In the genomic region with DNA sequence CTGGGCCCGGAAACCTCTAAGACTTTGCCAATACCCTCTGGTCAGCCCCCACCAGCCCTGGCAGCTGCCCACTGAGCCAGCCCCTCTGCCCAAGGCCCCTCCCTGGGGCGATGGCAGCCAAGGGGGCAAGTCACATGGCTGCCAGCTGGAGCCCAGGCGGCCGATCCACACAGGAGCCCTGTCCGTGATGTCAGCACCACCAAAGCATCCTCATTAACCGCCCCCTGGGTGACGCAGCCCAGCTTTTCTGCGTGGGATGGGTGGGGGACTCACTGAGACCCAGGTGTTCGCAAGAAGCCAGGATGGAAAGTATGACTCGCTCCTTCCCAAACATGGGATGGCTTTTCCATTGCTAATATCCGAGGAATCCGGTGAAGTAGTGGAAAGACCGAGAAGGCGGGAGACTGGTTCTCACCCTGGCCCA, we compare ENCODE assay signal across 17 cellular contexts. TPM values are rescaled to one million over a fixed set of nuclear protein-coding genes. Genes with fewer than 3 reads are reported as not detected.
DNase-seq lines count a peak whose midpoint lies in the region; ATAC-seq and TF ChIP-seq lines count a peak whose summit lies in the region.
"Had no signal": no experiment of that assay in that cellular context is flagged by ENCODE, and none has a peak within 500 bp of the region (broad histone marks: within the 10 kb centered on the region; RNA-seq: fewer than 3 reads in every experiment).

No MANE protein-coding gene starts in this region.

- H3K9me3 ChIP-seq in body of pancreas = no peaks in the 10 kb centered on the region
- H3K9me3 ChIP-seq in right cardiac atrium (ENCODE audit: control insufficient read depth, low read length) = no peaks in the 10 kb centered on the region
- no peaks in the 10 kb centered on the region for H3K9me3 ChIP-seq in thoracic aorta
- H3K9me3 ChIP-seq: A549, Caco-2, thyroid gland had no signal

- peak; percentile 21 for DNase-seq in activated effector memory CD4-positive, alpha-beta T cell treated with anti-CD3 and anti-CD28 coated beads, Interleukin-2, amount 50 U/mL, for 16 hours
- DNase-seq in activated effector memory CD4-positive, alpha-beta T cell treated with Interleukin-2 at 50 U/mL for 16 hours = no peak
- DNase-seq in body of pancreas (peak in 3 of 4 donors; percentile 2 to 10 (median 9)), right cardiac atrium (peak in 2 of 3 donors; percentile 25 to 40), thoracic aorta (ENCODE audit: low spot score) (no peak), epidermal melanocyte (ENCODE audit: insufficient read length, low spot score) (no peak)
- DNase-seq: activated CD4-positive, alpha-beta T cell treated with anti-CD3 and anti-CD28 coated beads for 1 hour; activated naive CD8-positive, alpha-beta T cell treated with anti-CD3 and anti-CD28 coated beads, Interleukin-2, amount 50 U/mL, for 24 hours; activated T-cell treated with anti-CD3 and anti-CD28 coated beads, Interleukin-2, amount 50 U/mL, for 1 hour; NCI-H2227 treated with DMSO at 0.1 percent for 48 hours; thyroid gland had no signal

- peaks cover 19% of the 10 kb centered on the region for H3K4me1 ChIP-seq in body of pancreas
- peaks cover 1% of the 10 kb centered on the region for H3K4me1 ChIP-seq in right cardiac atrium (ENCODE audit: control insufficient read depth, insufficient read depth, low read length)
- H3K4me1 ChIP-seq in thoracic aorta (ENCODE audit: control insufficient read depth in 1 of 2, low read depth in 2 of 2) = peaks cover 0 to 24% of the 10 kb centered on the region in 2 donors

- H3K36me3 ChIP-seq in body of pancreas (replicated peaks in 1 of 2; ENCODE audit: insufficient read depth in 1 of 2, low read depth in 2 of 2) (no peaks in the 10 kb centered on the region), thoracic aorta (no peaks in the 10 kb centered on the region)
- H3K36me3 ChIP-seq: thyroid gland had no signal

- H3K4me3 ChIP-seq in body of pancreas (no peak overlapping the region), right cardiac atrium (ENCODE audit: low read length) (no peak overlapping the region), thoracic aorta (no peak overlapping the region)
- H3K4me3 ChIP-seq: A549, thyroid gland had no signal

- 89 to 90% methylated on average over 13 to 14 of the region's 14 CpGs for WGBS in body of pancreas, 2 donors
- 83% methylated on average over 14 of the region's 14 CpGs for WGBS in right cardiac atrium

- TF ChIP-seq CTCF in body of pancreas (IDR thresholded peaks at IDR 0.05) (no peak), thoracic aorta (IDR thresholded peaks at IDR 0.05) (no peak)

- ATAC-seq in body of pancreas (no peak), right cardiac atrium (peak in 1 of 2 donors; percentile 5), thoracic aorta (ENCODE audit: insufficient number of reproducible peaks, low FRiP score, low read depth) (peak; percentile 35), GM18519 (IDR thresholded peaks at IDR 0.05; ENCODE audit: low FRiP score, unreplicated experiment) (no peak), GM18907 (IDR thresholded peaks at IDR 0.05; ENCODE audit: unreplicated experiment) (no peak)
- ATAC-seq: activated naive CD8-positive, alpha-beta T cell treated with anti-CD3 and anti-CD28 coated beads, Interleukin-2, amount 50 U/mL, for 24 hours; left colon; T-cell had no signal

- no peak for TF ChIP-seq POLR2A in body of pancreas (IDR thresholded peaks at IDR 0.05)

- no peaks in the 10 kb centered on the region for H3K27me3 ChIP-seq in body of pancreas
- no peaks in the 10 kb centered on the region for H3K27me3 ChIP-seq in right cardiac atrium (ENCODE audit: control insufficient read depth, insufficient read depth)
- H3K27me3 ChIP-seq in thoracic aorta (replicated peaks; ENCODE audit: insufficient read depth) = no peaks in the 10 kb centered on the region
- H3K27me3 ChIP-seq: thyroid gland had no signal

- intact Hi-C loops in body of pancreas (cut with DNase I) (no loop called here), right cardiac atrium (cut with DNase I) (no loop called here)

- H3K27ac ChIP-seq in body of pancreas (no peak overlapping the region), right cardiac atrium (ENCODE audit: low read length) (no peak overlapping the region), thoracic aorta (peak overlapping the region; percentile 35 to 41)
- H3K27ac ChIP-seq: thyroid gland had no signal

RNA-seq across cellular contexts. Expression of gene WNT7B, which starts 46.6 kb away (rescaled TPM):
- 1 to 10 TPM in 1 of 2 donors, not detected in 1; 2.1 TPM for total RNA-seq in body of pancreas
- not detected for total RNA-seq in right cardiac atrium
- not detected for polyA plus RNA-seq in right cardiac atrium
- total RNA-seq in thoracic aorta = not detected
- total RNA-seq: left colon had no signal

Comparison
In these comparisons a context has a peak if more than half of its experiments do, and no peak if none do; other contexts are left out.
1. DNase-seq: peak in activated effector memory CD4-positive, alpha-beta T cell treated with anti-CD3 and anti-CD28 coated beads, Interleukin-2, amount 50 U/mL, for 16 hours (single experiment), body of pancreas (3 of 4) and right cardiac atrium (2 of 3); none in activated effector memory CD4-positive, alpha-beta T cell treated with Interleukin-2 at 50 U/mL for 16 hours (single experiment), thoracic aorta (single experiment) and epidermal melanocyte (single experiment).
2. H3K27ac ChIP-seq: peak in thoracic aorta (2 of 2); none in body of pancreas (0 of 4) and right cardiac atrium (single experiment).